ENCODE assay signal across 28 cellular contexts in the genomic region with DNA sequence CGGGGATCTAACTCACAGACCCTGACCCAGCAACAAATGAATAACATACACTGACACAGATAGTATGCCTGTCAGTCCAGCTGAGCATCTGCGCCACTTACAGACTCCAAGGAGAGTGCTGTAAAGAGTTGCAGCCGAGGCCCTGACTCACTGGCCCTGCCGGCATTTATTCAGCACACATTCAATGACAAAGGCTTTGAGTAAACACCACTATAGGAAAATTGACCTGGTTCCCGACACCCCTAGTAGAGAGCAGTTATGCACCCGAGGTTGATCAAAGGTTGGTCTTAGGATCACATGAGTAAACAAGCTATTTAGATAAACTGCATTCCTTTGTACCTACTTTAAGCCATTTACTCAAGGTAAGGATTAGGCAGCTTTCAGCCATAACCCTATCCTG. TPM values are rescaled to one million over a fixed set of nuclear protein-coding genes. Genes with fewer than 3 reads are reported as not detected.
DNase-seq lines count a peak whose midpoint lies in the region; ATAC-seq and FAIRE-seq lines count a peak whose summit lies in the region.
"Had no signal": no experiment of that assay in that cellular context is flagged by ENCODE, and none has a peak within 500 bp of the region (broad histone marks: within the 10 kb centered on the region; RNA-seq: fewer than 3 reads in every experiment).

No MANE protein-coding gene starts in this region.

- H3K4me3 Mint-ChIP-seq in activated T-helper 17 cell treated with anti-CD3 and anti-CD28 coated beads, Interleukin-2, amount 50 U/mL, for 72 hours, result no peak overlapping the region
- H3K4me3 Mint-ChIP-seq: B cell; CD8-positive, alpha-beta T cell had no signal

- no peaks in the 10 kb centered on the region for H3K79me2 ChIP-seq in mesendoderm (ENCODE audit: control insufficient read depth, insufficient read depth, low read length)

- no peak overlapping the region for H4K5ac ChIP-seq in mesendoderm (ENCODE audit: low read length)

- H3K4me3 ChIP-seq in mesendoderm (ENCODE audit: low read length), result peak overlapping the region; percentile 7
- H3K4me3 ChIP-seq: MG63 had no signal

- no peak overlapping the region for H3K4ac ChIP-seq in mesendoderm (ENCODE audit: low read depth, low read length)

- peak; percentile 19 for DNase-seq in HT-29 (ENCODE audit: low spot score)
- DNase-seq in mesendoderm, result no peak
- DNase-seq in urothelium cell line (ENCODE audit: low spot score), result no peak
- DNase-seq: CD8-positive, alpha-beta T cell; DMS 273 treated with DMSO at 0.1 percent for 48 hours; DMS79; EL; GF-D8; Kasumi-1; MG63; NCI-H1694; NCI-H2029 treated with DMSO at 0.1 percent for 48 hours; NCI-H446 treated with DMSO at 0.1 percent for 48 hours; NCI-H526; NCI-H82; SHP77 had no signal

- H3K4me1 Mint-ChIP-seq in activated T-helper 17 cell treated with anti-CD3 and anti-CD28 coated beads, Interleukin-2, amount 50 U/mL, for 72 hours, result peaks cover 5% of the 10 kb centered on the region
- H3K4me1 Mint-ChIP-seq: B cell had no signal

- H2AK5ac ChIP-seq in mesendoderm (ENCODE audit: low read length), result no peak overlapping the region

- H2BK15ac ChIP-seq in mesendoderm (replicated peaks; ENCODE audit: low read depth), result no peak overlapping the region

- FAIRE-seq in urothelium cell line (lab: Jason Lieb, UNC), result no peak
- FAIRE-seq: GM12892, GM19239 had no signal

- no peak overlapping the region for H4K8ac ChIP-seq in mesendoderm (ENCODE audit: low read depth, low read length)

- H3K9me3 Mint-ChIP-seq in activated T-helper 17 cell treated with anti-CD3 and anti-CD28 coated beads, Interleukin-2, amount 50 U/mL, for 72 hours, result no peaks in the 10 kb centered on the region
- H3K9me3 Mint-ChIP-seq: CD8-positive, alpha-beta T cell had no signal

- H2BK5ac ChIP-seq in mesendoderm (ENCODE audit: low read length), result no peak overlapping the region

- ATAC-seq in activated T-helper 17 cell treated with anti-CD3 and anti-CD28 coated beads, Interleukin-2, amount 50 U/mL, for 72 hours (replicated peaks), result no peak
- ATAC-seq in GM18870 (IDR thresholded peaks at IDR 0.05; ENCODE audit: unreplicated experiment), result no peak
- no peak for ATAC-seq in HG03442 (IDR thresholded peaks at IDR 0.05; ENCODE audit: unreplicated experiment)
- no peak for ATAC-seq in GM19463 (IDR thresholded peaks at IDR 0.05; ENCODE audit: unreplicated experiment)
- ATAC-seq: CD8-positive, alpha-beta T cell; HCT116; Panc1 had no signal

- H3K4me2 ChIP-seq in mesendoderm (ENCODE audit: low read length), result no peak overlapping the region

- no peak overlapping the region for H3K23ac ChIP-seq in mesendoderm (ENCODE audit: low read length)

- H3K36me3 Mint-ChIP-seq in activated T-helper 17 cell treated with anti-CD3 and anti-CD28 coated beads, Interleukin-2, amount 50 U/mL, for 72 hours (ENCODE audit: low read depth), result peaks cover 53% of the 10 kb centered on the region

- peak overlapping the region; percentile 16 for H3K27ac Mint-ChIP-seq in activated T-helper 17 cell treated with anti-CD3 and anti-CD28 coated beads, Interleukin-2, amount 50 U/mL, for 72 hours
- H3K27ac Mint-ChIP-seq: B cell; CD8-positive, alpha-beta T cell had no signal

- no CpG with 5 or more reads among the region's 6 CpGs for WGBS in mesendoderm (ENCODE audit: extremely low coverage, insufficient coverage, low lambda C conversion rate)

- H3K4me1 ChIP-seq in mesendoderm (ENCODE audit: control insufficient read depth, low read depth, low read length), result no peaks in the 10 kb centered on the region

- H3K36me3 ChIP-seq in mesendoderm (ENCODE audit: control insufficient read depth, insufficient read depth, low read length), result peaks cover 2% of the 10 kb centered on the region

- H3K27me3 ChIP-seq in mesendoderm (ENCODE audit: insufficient read depth, low read length, poor library complexity), result no peaks in the 10 kb centered on the region
- H3K27me3 ChIP-seq: MG63 had no signal

- H3K18ac ChIP-seq in mesendoderm (ENCODE audit: low read length), result no peak overlapping the region

- no peak overlapping the region for H3K9ac ChIP-seq in mesendoderm (ENCODE audit: low read length)

- no peak overlapping the region for H3K27ac ChIP-seq in mesendoderm (ENCODE audit: low read depth, low read length)
- H3K27ac ChIP-seq: C4-2B, HL-60, RWPE1 had no signal

- H3K27me3 Mint-ChIP-seq in activated T-helper 17 cell treated with anti-CD3 and anti-CD28 coated beads, Interleukin-2, amount 50 U/mL, for 72 hours, result no peaks in the 10 kb centered on the region
- H3K27me3 Mint-ChIP-seq: B cell had no signal

- no peak overlapping the region for H2BK120ac ChIP-seq in mesendoderm (ENCODE audit: low read depth, low read length)

- H3K79me1 ChIP-seq in mesendoderm (ENCODE audit: low read length), result peaks cover 2% of the 10 kb centered on the region

- no peak overlapping the region for H3K56ac ChIP-seq in mesendoderm (ENCODE audit: low read length)

RNA-seq across cellular contexts. Expression of a gene that starts 22.7 kb away (rescaled TPM):
- total RNA-seq in HT-29 (2014; rRNA removed; shearing (Covaris generic)), result 11.3 and 14.3 TPM in 2 replicates
- 10 to 100 TPM; 14.8 to 38.0 TPM for total RNA-seq in activated T-helper 17 cell treated with anti-CD3 and anti-CD28 coated beads, Interleukin-2, amount 50 U/mL, for 72 hours
- polyA plus RNA-seq in mesendoderm (2013, experiment 1 of 2), result 19.1 TPM
- polyA plus RNA-seq in mesendoderm (2013, experiment 2 of 2), result 20.3 TPM
